Comparison of ENCODE assay signal across 1 cellular context in genomic region chr4:123351713-123352112, GRCh38.
A peak's percentile ranks its signal among the peaks of the same experiment; 100 is the strongest.
TF ChIP-seq lines count a peak whose summit lies in the region.

No MANE protein-coding gene starts in this region.

TF ChIP-seq in HepG2, 621 proteins besides CTCF, POLR2A, EP300 and RAD21 (continued from another document):
- TF ChIP-seq, protein P1, sequence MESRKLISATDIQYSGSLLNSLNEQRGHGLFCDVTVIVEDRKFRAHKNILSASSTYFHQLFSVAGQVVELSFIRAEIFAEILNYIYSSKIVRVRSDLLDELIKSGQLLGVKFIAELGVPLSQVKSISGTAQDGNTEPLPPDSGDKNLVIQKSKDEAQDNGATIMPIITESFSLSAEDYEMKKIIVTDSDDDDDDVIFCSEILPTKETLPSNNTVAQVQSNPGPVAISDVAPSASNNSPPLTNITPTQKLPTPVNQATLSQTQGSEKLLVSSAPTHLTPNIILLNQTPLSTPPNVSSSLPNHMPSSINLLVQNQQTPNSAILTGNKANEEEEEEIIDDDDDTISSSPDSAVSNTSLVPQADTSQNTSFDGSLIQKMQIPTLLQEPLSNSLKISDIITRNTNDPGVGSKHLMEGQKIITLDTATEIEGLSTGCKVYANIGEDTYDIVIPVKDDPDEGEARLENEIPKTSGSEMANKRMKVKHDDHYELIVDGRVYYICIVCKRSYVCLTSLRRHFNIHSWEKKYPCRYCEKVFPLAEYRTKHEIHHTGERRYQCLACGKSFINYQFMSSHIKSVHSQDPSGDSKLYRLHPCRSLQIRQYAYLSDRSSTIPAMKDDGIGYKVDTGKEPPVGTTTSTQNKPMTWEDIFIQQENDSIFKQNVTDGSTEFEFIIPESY (CRISPR knock-in tag; IDR thresholded peaks at IDR 0.05) = 0 out of 2 replicates have a peak, but pooled peaks have one; percentile 9
